In genomic region chr21:44658511-44658910, GRCh38 we compare ENCODE assay signal across 17 cellular contexts. TPM values are rescaled to one million over a fixed set of nuclear protein-coding genes. Genes with fewer than 3 reads are reported as not detected.
DNase-seq lines count a peak whose midpoint lies in the region; ATAC-seq and TF ChIP-seq lines count a peak whose summit lies in the region.
"Had no signal": no experiment of that assay in that cellular context is flagged by ENCODE, and none has a peak within 500 bp of the region (broad histone marks: within the 10 kb centered on the region; RNA-seq: fewer than 3 reads in every experiment).

No MANE protein-coding gene starts in this region.

- no peak for TF ChIP-seq CTCF in NB4 (IDR thresholded peaks at IDR 0.05; ENCODE audit: low read depth, low read length)
- TF ChIP-seq CTCF in spleen (IDR thresholded peaks at IDR 0.05 in 8 of 11, conservative IDR thresholded peaks at IDR 0.05 in 3 of 11), result no peak
- no peak for TF ChIP-seq CTCF in right atrium auricular region (IDR thresholded peaks at IDR 0.05)

- peaks cover 61% of the 10 kb centered on the region for H3K4me1 Mint-ChIP-seq in activated T-cell treated with anti-CD3 and anti-CD28 coated beads, Interleukin-2, amount 50 U/mL, for 4 hours (ENCODE audit: low read depth)
- H3K4me1 Mint-ChIP-seq in activated naive CD8-positive, alpha-beta T cell treated with anti-CD3 and anti-CD28 coated beads for 36 hours, result peaks cover 48% of the 10 kb centered on the region
- H3K4me1 Mint-ChIP-seq: mesothelial cell of epicardium had no signal

- H3K4me3 ChIP-seq in NB4 (ENCODE audit: low read depth, low read length), result no peak overlapping the region
- H3K4me3 ChIP-seq in spleen, result no peak overlapping the region
- no peak overlapping the region for H3K4me3 ChIP-seq in right atrium auricular region

- H3K9me3 ChIP-seq in spleen (peaks cover 0 to 30% (median 21%) of the 10 kb centered on the region in 8 donors), right atrium auricular region (peaks cover 0 to 9% of the 10 kb centered on the region in 2 donors)

- H3K4me1 ChIP-seq in spleen (peaks cover 0 to 21% (median 6%) of the 10 kb centered on the region in 6 donors), right atrium auricular region (no peaks in the 10 kb centered on the region)

- ATAC-seq in activated T-cell treated with anti-CD3 and anti-CD28 coated beads, Interleukin-2, amount 50 U/mL, for 4 hours, result no peak
- no peak for ATAC-seq in GM18907 (IDR thresholded peaks at IDR 0.05; ENCODE audit: unreplicated experiment)
- ATAC-seq in GM19324 (IDR thresholded peaks at IDR 0.05; ENCODE audit: low FRiP score, unreplicated experiment), result no peak

- peak overlapping the region; percentile 87 for H3K27ac Mint-ChIP-seq in activated naive CD8-positive, alpha-beta T cell treated with anti-CD3 and anti-CD28 coated beads for 36 hours
- H3K27ac Mint-ChIP-seq: endodermal cell, mesothelial cell of epicardium had no signal

- no peaks in the 10 kb centered on the region for H3K27me3 Mint-ChIP-seq in activated T-cell treated with anti-CD3 and anti-CD28 coated beads, Interleukin-2, amount 50 U/mL, for 4 hours (ENCODE audit: low read depth)
- H3K27me3 Mint-ChIP-seq in activated naive CD8-positive, alpha-beta T cell treated with anti-CD3 and anti-CD28 coated beads for 36 hours, result no peaks in the 10 kb centered on the region

- H3K9me3 Mint-ChIP-seq in activated T-cell treated with anti-CD3 and anti-CD28 coated beads, Interleukin-2, amount 50 U/mL, for 4 hours, result peaks cover 19% of the 10 kb centered on the region
- H3K9me3 Mint-ChIP-seq in activated naive CD8-positive, alpha-beta T cell treated with anti-CD3 and anti-CD28 coated beads for 36 hours, result peaks cover 46% of the 10 kb centered on the region

- peak overlapping the region; percentile 51 for H3K4me3 Mint-ChIP-seq in activated T-cell treated with anti-CD3 and anti-CD28 coated beads, Interleukin-2, amount 50 U/mL, for 4 hours
- H3K4me3 Mint-ChIP-seq in activated naive CD8-positive, alpha-beta T cell treated with anti-CD3 and anti-CD28 coated beads for 36 hours, result peak overlapping the region; percentile 30
- H3K4me3 Mint-ChIP-seq: endodermal cell, mesothelial cell of epicardium, neural crest cell had no signal

- peaks cover 4% of the 10 kb centered on the region for H3K36me3 Mint-ChIP-seq in activated T-cell treated with anti-CD3 and anti-CD28 coated beads, Interleukin-2, amount 50 U/mL, for 4 hours (ENCODE audit: insufficient read depth)
- H3K36me3 Mint-ChIP-seq in activated naive CD8-positive, alpha-beta T cell treated with anti-CD3 and anti-CD28 coated beads for 36 hours, result peaks cover 40% of the 10 kb centered on the region

- H3K27me3 ChIP-seq in spleen (replicated peaks in 1 of 7) (peaks cover 0 to 29% (median 0%) of the 10 kb centered on the region in 7 donors), right atrium auricular region (no peaks in the 10 kb centered on the region)

- TF ChIP-seq POLR2A in NB4 (IDR thresholded peaks at IDR 0.05; ENCODE audit: extremely low read depth, insufficient read length), result no peak
- TF ChIP-seq POLR2A in spleen (IDR thresholded peaks at IDR 0.05), result no peak

- DNase-seq in activated T-cell treated with anti-CD3 and anti-CD28 coated beads, Interleukin-2, amount 50 U/mL, for 4 hours, result no peak
- DNase-seq in activated T-cell treated with anti-CD3 and anti-CD28 coated beads for 4 hours (no peak), NB4 (ENCODE audit: low read depth) (peak; percentile 48), spleen (no peak), right atrium auricular region (ENCODE audit: low spot score) (no peak)
- DNase-seq in activated naive CD8-positive, alpha-beta T cell treated with anti-CD3 and anti-CD28 coated beads for 36 hours, result no peak
- DNase-seq: DMS79 treated with DMSO at 0.1 percent for 48 hours; endodermal cell; glutamatergic neuron; NCI-H2029 treated with DMSO at 0.1 percent for 48 hours; NCI-H446 treated with DMSO at 0.1 percent for 48 hours; NK-92 treated with Interleukin-12 subunit alpha and Interleukin-12 subunit beta, amount 100 ng/mL, for 24 hours; stimulated activated CD4-positive, alpha-beta T cell treated with anti-CD3 and anti-CD28 coated beads, Interleukin-4, amount 100 ng/mL, for 4 hours had no signal

- intact Hi-C loops in spleen (cut with DNase I; ENCODE audit: low total_unique reads), result no loop called here

- H3K27ac ChIP-seq in spleen, result peak overlapping the region; percentile 2 to 90 (median 72)
- H3K27ac ChIP-seq in right atrium auricular region, result no peak overlapping the region

- WGBS in spleen, 5 donors, result 67 to 80% (median 70%) methylated on average over 7 of the region's 7 CpGs

- no peaks in the 10 kb centered on the region for H3K36me3 ChIP-seq in spleen
- no peaks in the 10 kb centered on the region for H3K36me3 ChIP-seq in right atrium auricular region

RNA-seq across cellular contexts. Expression of gene KRTAP12-3, which starts 0.8 kb away (rescaled TPM):
- total RNA-seq in activated T-cell treated with anti-CD3 and anti-CD28 coated beads, Interleukin-2, amount 50 U/mL, for 4 hours, result not detected
- not detected for total RNA-seq in activated naive CD8-positive, alpha-beta T cell treated with anti-CD3 and anti-CD28 coated beads for 36 hours
- total RNA-seq in spleen (not detected), right atrium auricular region (not detected)
- not detected for polyA plus RNA-seq in spleen
- total RNA-seq: endodermal cell, mesothelial cell of epicardium, neural crest cell had no signal

RNA-seq across cellular contexts. Expression of gene KRTAP12-4, which starts 4.1 kb away (rescaled TPM):
- total RNA-seq in activated T-cell treated with anti-CD3 and anti-CD28 coated beads, Interleukin-2, amount 50 U/mL, for 4 hours, result not detected
- total RNA-seq in activated naive CD8-positive, alpha-beta T cell treated with anti-CD3 and anti-CD28 coated beads for 36 hours, result not detected
- total RNA-seq in spleen (not detected), right atrium auricular region (not detected)
- not detected for polyA plus RNA-seq in spleen
- total RNA-seq: endodermal cell, mesothelial cell of epicardium, neural crest cell had no signal

RNA-seq across cellular contexts. Expression of gene KRTAP12-2, which starts 8.2 kb away (rescaled TPM):
- total RNA-seq in activated T-cell treated with anti-CD3 and anti-CD28 coated beads, Interleukin-2, amount 50 U/mL, for 4 hours, result not detected
- total RNA-seq in activated naive CD8-positive, alpha-beta T cell treated with anti-CD3 and anti-CD28 coated beads for 36 hours, result not detected
- not detected for total RNA-seq in spleen
- not detected for polyA plus RNA-seq in spleen
- total RNA-seq in right atrium auricular region, result not detected
- total RNA-seq: endodermal cell, mesothelial cell of epicardium, neural crest cell had no signal

RNA-seq across cellular contexts. Expression of gene KRTAP10-11, which starts 12.3 kb away (rescaled TPM):
- not detected for total RNA-seq in activated T-cell treated with anti-CD3 and anti-CD28 coated beads, Interleukin-2, amount 50 U/mL, for 4 hours
- total RNA-seq in activated naive CD8-positive, alpha-beta T cell treated with anti-CD3 and anti-CD28 coated beads for 36 hours, result not detected
- not detected for total RNA-seq in spleen
- polyA plus RNA-seq in spleen, result not detected
- not detected for total RNA-seq in right atrium auricular region
- total RNA-seq: endodermal cell, mesothelial cell of epicardium, neural crest cell had no signal

RNA-seq across cellular contexts. Expression of gene KRTAP10-10, which starts 21.4 kb away (rescaled TPM):
- not detected for total RNA-seq in activated T-cell treated with anti-CD3 and anti-CD28 coated beads, Interleukin-2, amount 50 U/mL, for 4 hours
- total RNA-seq in activated naive CD8-positive, alpha-beta T cell treated with anti-CD3 and anti-CD28 coated beads for 36 hours, result not detected
- total RNA-seq in spleen (not detected), right atrium auricular region (not detected)
- polyA plus RNA-seq in spleen, result not detected
- total RNA-seq: endodermal cell, mesothelial cell of epicardium, neural crest cell had no signal

Comparison
In these comparisons a context has a peak if more than half of its experiments do, and no peak if none do; other contexts are left out.
1. H3K27ac ChIP-seq: peak in spleen (8 of 8); none in right atrium auricular region (0 of 2).